Comparison of ENCODE assay signal across 34 cellular contexts in genomic region chr9:81718244-81718643, GRCh38. TPM values are rescaled to one million over a fixed set of nuclear protein-coding genes. Genes with fewer than 3 reads are reported as not detected.
"Had no signal": no experiment of that assay in that cellular context is flagged by ENCODE, and none has a peak within 500 bp of the region (broad histone marks: within the 10 kb centered on the region; RNA-seq: fewer than 3 reads in every experiment).

No MANE protein-coding gene starts in this region.

- H3K4me3 ChIP-seq: coronary artery, gastrocnemius medialis, left lung, lower lobe of right lung, ovary, prostate gland, skin epidermis, upper lobe of left lung, vagina had no signal

- H3K27ac Mint-ChIP-seq: activated CD4-positive, alpha-beta memory T cell treated with anti-CD3 and anti-CD28 coated beads for 36 hours; activated CD4-positive, alpha-beta T cell treated with anti-CD3 and anti-CD28 coated beads, Interleukin-2, amount 10 ng/mL, durations not matched to agents 24 days and 14 days; activated T-helper 1 cell treated with anti-CD3 and anti-CD28 coated beads, Interleukin-12 subunit alpha, Interleukin-12 subunit beta, Interleukin-2, Interleukin-4 antibody, amounts not matched to agents 30 ng/mL and 10 ng/mL and 1 ng/mL, durations not matched to agents 14 hours and 24 hours and 36 hours; nephron; stimulated activated effector memory CD8-positive, alpha-beta T cell treated with anti-CD3 and anti-CD28 coated beads, Interleukin-12 subunit alpha, Interleukin-12 subunit beta, amount 100 ng/mL, for 72 hours; T-helper 1 cell treated with Interleukin-12 subunit alpha and Interleukin-12 subunit beta and Interleukin-4 antibody, amounts not matched to agents 30 μg/mL and 1 μg/mL, for 36 hours had no signal

- H3K4me1 ChIP-seq: gastrocnemius medialis, left lung, lower lobe of right lung, prostate gland, upper lobe of left lung, vagina had no signal

- H3K27ac ChIP-seq: brain microvascular endothelial cell, coronary artery, gastrocnemius medialis, left lung, lower lobe of right lung, neutrophil, ovary, prostate gland, skin epidermis, upper lobe of left lung, vagina had no signal

- FAIRE-seq: astrocyte had no signal

- H3K4me3 Mint-ChIP-seq: activated CD4-positive, alpha-beta memory T cell treated with anti-CD3 and anti-CD28 coated beads for 36 hours; activated CD4-positive, alpha-beta T cell treated with anti-CD3 and anti-CD28 coated beads, Interleukin-2, amount 10 ng/mL, durations not matched to agents 24 days and 14 days; activated T-helper 1 cell treated with anti-CD3 and anti-CD28 coated beads, Interleukin-12 subunit alpha, Interleukin-12 subunit beta, Interleukin-2, Interleukin-4 antibody, amounts not matched to agents 30 ng/mL and 10 ng/mL and 1 ng/mL, durations not matched to agents 14 hours and 24 hours and 36 hours; nephron; stimulated activated effector memory CD8-positive, alpha-beta T cell treated with anti-CD3 and anti-CD28 coated beads, Interleukin-12 subunit alpha, Interleukin-12 subunit beta, amount 100 ng/mL, for 72 hours; stimulated activated naive CD8-positive, alpha-beta T cell treated with anti-CD3 and anti-CD28 coated beads, Interleukin-15, amount 100 ng/mL, for 72 hours; T-helper 1 cell treated with Interleukin-12 subunit alpha and Interleukin-12 subunit beta and Interleukin-4 antibody, amounts not matched to agents 30 μg/mL and 1 μg/mL, for 36 hours had no signal

- H3K36me3 ChIP-seq: brain microvascular endothelial cell, gastrocnemius medialis, left lung, lower lobe of right lung, neutrophil, ovary, prostate gland, upper lobe of left lung, vagina had no signal

- H3K27me3 ChIP-seq: brain microvascular endothelial cell, dorsolateral prefrontal cortex, gastrocnemius medialis, left lung, neutrophil, ovary, upper lobe of left lung, vagina had no signal

- H3K36me3 Mint-ChIP-seq: activated CD4-positive, alpha-beta memory T cell treated with anti-CD3 and anti-CD28 coated beads for 36 hours; stimulated activated effector memory CD8-positive, alpha-beta T cell treated with anti-CD3 and anti-CD28 coated beads, Interleukin-12 subunit alpha, Interleukin-12 subunit beta, amount 100 ng/mL, for 72 hours had no signal

- H3K27me3 Mint-ChIP-seq: activated CD4-positive, alpha-beta memory T cell treated with anti-CD3 and anti-CD28 coated beads for 36 hours; activated CD4-positive, alpha-beta T cell treated with anti-CD3 and anti-CD28 coated beads, Interleukin-2, amount 10 ng/mL, durations not matched to agents 24 days and 14 days had no signal

- H3K9me3 ChIP-seq: gastrocnemius medialis, left lung, lower lobe of right lung, neutrophil, ovary, prostate gland, upper lobe of left lung, vagina had no signal

- DNase-seq: activated CD4-positive, alpha-beta memory T cell treated with anti-CD3 and anti-CD28 coated beads for 36 hours; activated CD4-positive, alpha-beta T cell treated with anti-CD3 and anti-CD28 coated beads, Interleukin-2, amount 10 ng/mL, durations not matched to agents 24 days and 14 days; activated CD4-positive, CD25-positive, alpha-beta regulatory T cell treated with anti-CD3 and anti-CD28 coated beads, Interleukin-2, amount 50 U/mL, for 72 hours; activated CD8-positive, alpha-beta memory T cell treated with anti-CD3 and anti-CD28 coated beads, Interleukin-2, amount 50 U/mL, for 4 hours; activated effector memory CD4-positive, alpha-beta T cell treated with anti-CD3 and anti-CD28 coated beads, Interleukin-2, amount 50 U/mL, for 16 hours; activated naive CD4-positive, alpha-beta T cell treated with anti-CD3 and anti-CD28 coated beads, Interleukin-2, amount 50 U/mL, for 16 hours; activated T-cell treated with anti-CD3 and anti-CD28 coated beads, Interleukin-2, amount 50 U/mL, for 1 hour; amniotic stem cell; brain microvascular endothelial cell; dorsolateral prefrontal cortex; effector memory CD4-positive, alpha-beta T cell; gastrocnemius medialis; kidney glomerular epithelial cell; left lung; lower lobe of right lung; mesenchymal stem cell; ovary; retina; stimulated activated CD4-positive, alpha-beta T cell treated with anti-CD3 and anti-CD28 coated beads, Interleukin-4, amount 100 ng/mL, for 24 hours; stimulated activated naive CD8-positive, alpha-beta T cell treated with anti-CD3 and anti-CD28 coated beads, Interleukin-15, amount 100 ng/mL, for 72 hours; substantia nigra; T1000; upper lobe of left lung had no signal

- H3K4me1 Mint-ChIP-seq: activated CD4-positive, alpha-beta T cell treated with anti-CD3 and anti-CD28 coated beads, Interleukin-2, amount 10 ng/mL, durations not matched to agents 24 days and 14 days; stimulated activated effector memory CD8-positive, alpha-beta T cell treated with anti-CD3 and anti-CD28 coated beads, Interleukin-12 subunit alpha, Interleukin-12 subunit beta, amount 100 ng/mL, for 72 hours; stimulated activated naive CD8-positive, alpha-beta T cell treated with anti-CD3 and anti-CD28 coated beads, Interleukin-15, amount 100 ng/mL, for 72 hours had no signal

- H3K9me3 Mint-ChIP-seq: activated CD4-positive, alpha-beta memory T cell treated with anti-CD3 and anti-CD28 coated beads for 36 hours; activated CD4-positive, alpha-beta T cell treated with anti-CD3 and anti-CD28 coated beads, Interleukin-2, amount 10 ng/mL, durations not matched to agents 24 days and 14 days; activated T-helper 1 cell treated with anti-CD3 and anti-CD28 coated beads, Interleukin-12 subunit alpha, Interleukin-12 subunit beta, Interleukin-2, Interleukin-4 antibody, amounts not matched to agents 30 ng/mL and 10 ng/mL and 1 ng/mL, durations not matched to agents 14 hours and 24 hours and 36 hours; nephron had no signal

RNA-seq across cellular contexts. Expression of gene TLE1, which starts 28.9 kb away (rescaled TPM):
- total RNA-seq: activated CD4-positive, alpha-beta T cell treated with anti-CD3 and anti-CD28 coated beads, Interleukin-2, amount 10 ng/mL, durations not matched to agents 24 days and 14 days; activated CD8-positive, alpha-beta memory T cell treated with anti-CD3 and anti-CD28 coated beads for 36 hours; activated T-helper 1 cell treated with anti-CD3 and anti-CD28 coated beads, Interleukin-12 subunit alpha, Interleukin-12 subunit beta, Interleukin-2, Interleukin-4 antibody, amounts not matched to agents 30 ng/mL and 10 ng/mL and 1 ng/mL, durations not matched to agents 14 hours and 24 hours and 36 hours had no signal
